9 cellular contexts compared by ENCODE assay signal in genomic region chr1:236685917-236686814, GRCh38. TPM values are rescaled to one million over a fixed set of nuclear protein-coding genes. Genes with fewer than 3 reads are reported as not detected.
DNase-seq lines count a peak whose midpoint lies in the region; ATAC-seq, FAIRE-seq and TF ChIP-seq lines count a peak whose summit lies in the region.
"Had no signal": no experiment of that assay in that cellular context is flagged by ENCODE, and none has a peak within 500 bp of the region (broad histone marks: within the 10 kb centered on the region; RNA-seq: fewer than 3 reads in every experiment).

Gene ACTN2, plus strand, starts transcription at chr1:236686499. Its CDS starts 175 bp downstream, at chr1:236686674.

- no peak for TF ChIP-seq RAD21 in A549 (conservative IDR thresholded peaks at IDR 0.05 in 1 of 2, IDR thresholded peaks at IDR 0.05 in 1 of 2)

- TF ChIP-seq EP300 in A549 (IDR thresholded peaks at IDR 0.05), result no peak

- DNase-seq in A549 (ENCODE audit: low read depth in 1 of 2, low spot score in 1 of 2) (peak; percentile 7 to 10), T-helper 22 cell (ENCODE audit: low read depth) (peak; percentile 29), body of pancreas (peak; percentile 60 to 81 (median 68)), immature natural killer cell (peak; percentile 12 to 21 (median 16)), cerebellar nuclear complex (lab: John Stamatoyannopoulos, UW) (no peak)
- peak; percentile 10 to 18 (median 17) for DNase-seq in stimulated activated CD4-positive, alpha-beta T cell treated with anti-CD3 and anti-CD28 coated beads, Interleukin-12 subunit alpha, Interleukin-12 subunit beta, amount 100 ng/mL, for 48 hours (ENCODE audit: low read depth in 2 of 3, low spot score in 1 of 3)
- DNase-seq: DND-41 had no signal

- H3K9me3 Mint-ChIP-seq in immature natural killer cell, result peaks cover 0 to 7% (median 1%) of the 10 kb centered on the region in 6 donors

- no peak for TF ChIP-seq POLR2A in A549 (IDR thresholded peaks at IDR 0.05; ENCODE audit: low read length)
- peak in 2 of 3 donors; percentile 23 to 58 for TF ChIP-seq POLR2A in body of pancreas (IDR thresholded peaks at IDR 0.05)

- H3K27ac ChIP-seq in A549 (peak within 1 kb of the TSS in 1 of 2 experiments; percentile 74; a peak in 4 of 6 replicates), body of pancreas (peak within 1 kb of the TSS in 2 of 4 donors; percentile 8 to 51)

- no peaks in the 10 kb centered on the region for H3K27me3 ChIP-seq in body of pancreas

- H3K4me1 Mint-ChIP-seq in immature natural killer cell, result peaks cover 22 to 31% of the 10 kb centered on the region in 2 donors

- peak within 1 kb of the TSS in 2 of 6 donors; percentile 58 to 60 for H3K27ac Mint-ChIP-seq in immature natural killer cell

- H3K4me3 ChIP-seq in A549 (peak within 1 kb of the TSS; percentile 44), body of pancreas (peak within 1 kb of the TSS; percentile 22 to 25)

- TF ChIP-seq CTCF in A549 (IDR thresholded peaks at IDR 0.05) (no peak), body of pancreas (IDR thresholded peaks at IDR 0.05) (no peak)

- no peaks in the 10 kb centered on the region for H3K36me3 ChIP-seq in body of pancreas (replicated peaks in 1 of 2; ENCODE audit: insufficient read depth in 1 of 2, low read depth in 2 of 2)

- no peaks in the 10 kb centered on the region for H3K4me1 ChIP-seq in A549
- peaks cover 25% of the 10 kb centered on the region for H3K4me1 ChIP-seq in body of pancreas

- H3K36me3 Mint-ChIP-seq in immature natural killer cell, result peaks cover 0 to 6% (median 3%) of the 10 kb centered on the region in 3 donors

- ATAC-seq in A549 (peak; percentile 71 to 76; a peak in 5 of 6 replicates), GM19351 (IDR thresholded peaks at IDR 0.05; ENCODE audit: unreplicated experiment) (peak; percentile 86), HG03469 (IDR thresholded peaks at IDR 0.05; ENCODE audit: unreplicated experiment) (peak; percentile 82), body of pancreas (peak; percentile 88)

- 51% methylated on average over 25 of the region's 93 CpGs for WGBS in A549 (ENCODE audit: missing lambda C conversion rate)
- WGBS in body of pancreas, 2 donors, result 9 to 29% methylated on average over 17 to 64 of the region's 93 CpGs

- peak within 1 kb of the TSS; percentile 70 to 98 (median 78) for H3K4me3 Mint-ChIP-seq in immature natural killer cell

- peaks cover 6% of the 10 kb centered on the region; the same call in 1 of the 3 replicates for H3K9me3 ChIP-seq in A549
- H3K9me3 ChIP-seq in body of pancreas, result no peaks in the 10 kb centered on the region

- intact Hi-C loops in body of pancreas (cut with DNase I), result no loop called here

- POLR2A ChIA-PET in A549 (lab: Yijun Ruan, JAX), result no interaction called here

- H3K27me3 Mint-ChIP-seq in immature natural killer cell (ENCODE audit: low read depth in 3 of 3), result peaks cover 6 to 34% (median 17%) of the 10 kb centered on the region in 3 donors

- no peak for FAIRE-seq in A549 (lab: Jason Lieb, UNC)

- CTCF ChIA-PET in A549 (lab: Yijun Ruan, JAX), result no interaction called here

- H3K4me2 ChIP-seq in A549, result peak within 1 kb of the TSS; percentile 73

TF ChIP-seq in A549, 52 proteins besides CTCF, POLR2A, EP300 and RAD21:
- TF ChIP-seq BHLHE40 (IDR thresholded peaks at IDR 0.05; ENCODE audit: low read depth, low read length) (no peak), E2F6 (IDR thresholded peaks at IDR 0.05; ENCODE audit: borderline replicate concordance, low read depth) (peak; percentile 43; the same call in 1 of the 2 replicates), ZNF302 (CRISPR knock-in tag; IDR thresholded peaks at IDR 0.05) (no peak), ESRRA (IDR thresholded peaks at IDR 0.05; ENCODE audit: borderline replicate concordance, low read length) (no peak), CEBPB (IDR thresholded peaks at IDR 0.05) (no peak), HDAC2 (IDR thresholded peaks at IDR 0.05) (no peak), ELK1 (IDR thresholded peaks at IDR 0.05; ENCODE audit: low read depth, low read length) (no peak), RARB (CRISPR knock-in tag; IDR thresholded peaks at IDR 0.05) (no peak), CHD4 (IDR thresholded peaks at IDR 0.05; ENCODE audit: borderline replicate concordance) (no peak), PHF8 (IDR thresholded peaks at IDR 0.05; ENCODE audit: borderline replicate concordance, low read depth) (no peak), PBX3 (IDR thresholded peaks at IDR 0.05) (no peak), MAX (IDR thresholded peaks at IDR 0.05) (peak; percentile 38; the same call in 1 of the 2 replicates), POLR2AphosphoS2 (conservative IDR thresholded peaks at IDR 0.05; ENCODE audit: low read length) (no peak)
- TF ChIP-seq, protein P1, sequence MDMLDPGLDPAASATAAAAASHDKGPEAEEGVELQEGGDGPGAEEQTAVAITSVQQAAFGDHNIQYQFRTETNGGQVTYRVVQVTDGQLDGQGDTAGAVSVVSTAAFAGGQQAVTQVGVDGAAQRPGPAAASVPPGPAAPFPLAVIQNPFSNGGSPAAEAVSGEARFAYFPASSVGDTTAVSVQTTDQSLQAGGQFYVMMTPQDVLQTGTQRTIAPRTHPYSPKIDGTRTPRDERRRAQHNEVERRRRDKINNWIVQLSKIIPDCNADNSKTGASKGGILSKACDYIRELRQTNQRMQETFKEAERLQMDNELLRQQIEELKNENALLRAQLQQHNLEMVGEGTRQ (IDR thresholded peaks at IDR 0.05), result no peak
- TF ChIP-seq, protein P2, sequence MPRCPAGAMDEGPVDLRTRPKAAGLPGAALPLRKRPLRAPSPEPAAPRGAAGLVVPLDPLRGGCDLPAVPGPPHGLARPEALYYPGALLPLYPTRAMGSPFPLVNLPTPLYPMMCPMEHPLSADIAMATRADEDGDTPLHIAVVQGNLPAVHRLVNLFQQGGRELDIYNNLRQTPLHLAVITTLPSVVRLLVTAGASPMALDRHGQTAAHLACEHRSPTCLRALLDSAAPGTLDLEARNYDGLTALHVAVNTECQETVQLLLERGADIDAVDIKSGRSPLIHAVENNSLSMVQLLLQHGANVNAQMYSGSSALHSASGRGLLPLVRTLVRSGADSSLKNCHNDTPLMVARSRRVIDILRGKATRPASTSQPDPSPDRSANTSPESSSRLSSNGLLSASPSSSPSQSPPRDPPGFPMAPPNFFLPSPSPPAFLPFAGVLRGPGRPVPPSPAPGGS (IDR thresholded peaks at IDR 0.05), result no peak

RNA-seq across cellular contexts. Expression of gene ACTN2, which starts in this region (rescaled TPM):
- polyA plus RNA-seq in A549 (2011; rRNA removed) (not detected in 2 replicates), A549 (2017; fragmentation: RNase III; extraction: RNeasy Plus Mini Kit Qiagen cat#74134 plus additional on column Dnase treatment) (not detected in 3 replicates), immature natural killer cell (not detected)
- 0.01 TPM in 1 of 2 replicates, not detected in the other for polyA plus RNA-seq in A549 (2012; cell fraction: cytosol; rRNA removed)
- 0.02 and 0.05 TPM in 2 replicates for polyA plus RNA-seq in A549 (2012; cell fraction: nucleus; rRNA removed)
- not detected in 2 replicates for polyA minus RNA-seq in A549 (2011; rRNA and poly(A)+ RNA removed)
- 1 to 10 TPM; 3.0 to 3.1 TPM for total RNA-seq in body of pancreas

Comparison
In these comparisons a context has a peak if more than half of its experiments do, and no peak if none do; other contexts are left out.
1. Peak in DNase-seq, ATAC-seq, H3K4me3 ChIP-seq and H3K4me2 ChIP-seq in A549; RNA of the gene not detected or under 1 TPM.
2. Peak in DNase-seq in immature natural killer cell; RNA of the gene not detected or under 1 TPM.
3. DNase-seq: peak in T-helper 22 cell (single experiment), body of pancreas (4 of 4) and stimulated activated CD4-positive, alpha-beta T cell treated with anti-CD3 and anti-CD28 coated beads, Interleukin-12 subunit alpha, Interleukin-12 subunit beta, amount 100 ng/mL, for 48 hours (3 of 3); none in cerebellar nuclear complex (0 of 2).
4. Peak in every context shown above with its lines, with median percentiles within 50 percentile points of each other: ATAC-seq.